Comparison of ENCODE assay signal across 14 cellular contexts in genomic region chr7:134752006-134752760, GRCh38. TPM values are rescaled to one million over a fixed set of nuclear protein-coding genes. Genes with fewer than 3 reads are reported as not detected.
A peak's percentile ranks its signal among the peaks of the same experiment; 100 is the strongest.
DNase-seq lines count a peak whose midpoint lies in the region; ATAC-seq and TF ChIP-seq lines count a peak whose summit lies in the region.
"Had no signal": no experiment of that assay in that cellular context is flagged by ENCODE, and none has a peak within 500 bp of the region (broad histone marks: within the 10 kb centered on the region; RNA-seq: fewer than 3 reads in every experiment).

No MANE protein-coding gene starts in this region.

- no peak overlapping the region for H3K4me3 ChIP-seq in AG10803 (ENCODE audit: low read length)
- no peak overlapping the region for H3K4me3 ChIP-seq in MG63
- no peak overlapping the region for H3K4me3 ChIP-seq in fibroblast of the aortic adventitia (ENCODE audit: low read depth, low read length)

- ATAC-seq in GM21515 (IDR thresholded peaks at IDR 0.05; ENCODE audit: unreplicated experiment) = no peak
- ATAC-seq in HG03378 (IDR thresholded peaks at IDR 0.05; ENCODE audit: unreplicated experiment) = no peak

- DNase-seq in AG10803 (ENCODE audit: low read depth) (peak; percentile 39), MG63 (peak; percentile 8), amniotic epithelial cell (ENCODE audit: low read depth) (peak; percentile 64), fibroblast of the aortic adventitia (ENCODE audit: low read depth) (peak; percentile 53), AG08396 (ENCODE audit: low spot score) (no peak), endothelial cell (ENCODE audit: low spot score) (no peak)
- DNase-seq: DMS 273 treated with DMSO at 0.1 percent for 48 hours, glutamatergic neuron, kidney glomerular epithelial cell, NCI-H1930 had no signal

- H3K27ac Mint-ChIP-seq in endothelial cell (ENCODE audit: unreplicated experiment) = no peak overlapping the region
- H3K27ac Mint-ChIP-seq: activated naive CD8-positive, alpha-beta T cell; dendritic cell treated with granulocyte-macrophage colony-stimulating factor and Interleukin-4, amounts not matched to agents 40 ng/mL and 50 ng/mL, for 4 days had no signal

- no peaks in the 10 kb centered on the region for H3K27me3 ChIP-seq in MG63

- H3K36me3 Mint-ChIP-seq in endothelial cell (ENCODE audit: low read depth, unreplicated experiment) = no peaks in the 10 kb centered on the region
- H3K36me3 Mint-ChIP-seq: activated naive CD8-positive, alpha-beta T cell had no signal

- no peaks in the 10 kb centered on the region for H3K27me3 Mint-ChIP-seq in endothelial cell (ENCODE audit: unreplicated experiment)
- H3K27me3 Mint-ChIP-seq: activated naive CD8-positive, alpha-beta T cell had no signal

- no peak for TF ChIP-seq CTCF in AG10803 (conservative IDR thresholded peaks at IDR 0.05; ENCODE audit: low read length)
- TF ChIP-seq CTCF in fibroblast of the aortic adventitia (IDR thresholded peaks at IDR 0.05; ENCODE audit: insufficient read depth, low read length) = no peak
- TF ChIP-seq CTCF in endothelial cell (IDR thresholded peaks at IDR 0.05; ENCODE audit: unreplicated experiment) = no peak

- no peak overlapping the region for H3K4me3 Mint-ChIP-seq in endothelial cell (ENCODE audit: unreplicated experiment)
- H3K4me3 Mint-ChIP-seq: activated naive CD8-positive, alpha-beta T cell; dendritic cell treated with granulocyte-macrophage colony-stimulating factor and Interleukin-4, amounts not matched to agents 40 ng/mL and 50 ng/mL, for 4 days had no signal

- no peaks in the 10 kb centered on the region for H3K36me3 ChIP-seq in MG63

- peaks cover 4% of the 10 kb centered on the region for H3K4me1 Mint-ChIP-seq in endothelial cell (ENCODE audit: unreplicated experiment)

- H3K9me3 Mint-ChIP-seq in endothelial cell (ENCODE audit: unreplicated experiment) = no peaks in the 10 kb centered on the region
- H3K9me3 Mint-ChIP-seq: dendritic cell treated with granulocyte-macrophage colony-stimulating factor and Interleukin-4, amounts not matched to agents 40 ng/mL and 50 ng/mL, for 4 days had no signal

- no peaks in the 10 kb centered on the region for H3K9me3 ChIP-seq in MG63

RNA-seq across cellular contexts. Expression of gene CALD1, which starts 27.3 kb away (rescaled TPM):
- 53.1 and 68.3 TPM in 2 replicates for total RNA-seq in MG63 (2014; rRNA removed; shearing (Covaris generic); ENCODE audit: low replicate concordance)
- 201 and 686 TPM in 2 replicates for total RNA-seq in fibroblast of the aortic adventitia (ENCODE audit: low replicate concordance)
- 230 TPM for total RNA-seq in endothelial cell (ENCODE audit: unreplicated experiment)

Comparison
In these comparisons a context has a peak if more than half of its experiments do, and no peak if none do; other contexts are left out.
1. DNase-seq: peak in AG10803 (single experiment), MG63 (single experiment), amniotic epithelial cell (single experiment) and fibroblast of the aortic adventitia (single experiment); none in AG08396 (single experiment) and endothelial cell (single experiment).